ENCODE assay signal across 1 cellular context in the genomic region with DNA sequence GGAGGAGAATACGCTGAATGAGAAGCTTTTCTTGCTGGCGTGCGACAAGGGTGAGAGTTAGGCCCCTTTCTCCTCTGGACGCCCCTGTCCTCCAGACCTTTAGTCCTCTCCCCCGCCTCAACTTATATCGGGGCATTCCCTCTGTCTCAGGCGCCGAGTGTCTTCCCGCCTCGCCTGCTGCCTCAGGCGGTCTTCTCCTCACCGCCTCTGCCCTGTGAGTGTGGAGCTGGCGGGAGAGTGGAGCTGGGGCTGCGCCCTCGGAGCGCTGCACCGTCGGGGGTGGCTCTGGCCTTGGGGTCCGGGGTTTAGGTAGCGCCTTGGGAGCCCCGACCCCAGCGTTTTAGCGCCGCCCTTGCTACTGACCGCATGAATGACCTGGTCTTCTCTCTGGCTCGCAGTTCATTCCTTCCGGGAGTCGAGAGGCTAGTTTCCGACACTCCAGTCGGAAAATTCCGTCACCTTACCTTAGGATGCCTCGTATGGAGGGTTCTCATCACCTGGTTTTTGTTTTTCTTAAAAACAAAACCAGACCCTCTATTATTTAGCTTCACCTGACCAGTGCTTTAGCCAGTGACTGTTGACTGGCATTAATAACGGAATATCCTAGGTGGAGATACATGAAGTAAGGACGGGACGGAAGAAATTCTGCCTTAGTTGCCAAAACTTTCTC.
TF ChIP-seq lines count a peak whose summit lies in the region.

No MANE protein-coding gene starts in this region.

TF ChIP-seq in HepG2, 621 proteins besides CTCF, POLR2A, EP300 and RAD21 (continued from another document and continues in another):
- TF ChIP-seq MAZ (IDR thresholded peaks at IDR 0.05; ENCODE audit: borderline replicate concordance, low read depth, low read length), result no peak
- TF ChIP-seq MAZ (CRISPR knock-in tag; IDR thresholded peaks at IDR 0.05; ENCODE audit: low read depth), result peak; percentile 37; the same call in 1 of the 2 replicates
- peak; percentile 54; the same call in 1 of the 2 replicates for TF ChIP-seq ZBTB2 (CRISPR knock-in tag; IDR thresholded peaks at IDR 0.05; ENCODE audit: low read depth)
- TF ChIP-seq ZNF333 (CRISPR knock-in tag; IDR thresholded peaks at IDR 0.05; ENCODE audit: borderline replicate concordance), result peak; percentile 28; the same call in 1 of the 2 replicates
- peak; percentile 66 for TF ChIP-seq RBFOX2 (IDR thresholded peaks at IDR 0.05; ENCODE audit: low read depth, low read length)
- peak; percentile 68; the same call in 1 of the 2 replicates for TF ChIP-seq ZBTB7A (CRISPR knock-in tag; IDR thresholded peaks at IDR 0.05)
- TF ChIP-seq ZNF883 (CRISPR knock-in tag; IDR thresholded peaks at IDR 0.05; ENCODE audit: not compliant biosample characterization), result peak; percentile 34
- TF ChIP-seq, protein P1, sequence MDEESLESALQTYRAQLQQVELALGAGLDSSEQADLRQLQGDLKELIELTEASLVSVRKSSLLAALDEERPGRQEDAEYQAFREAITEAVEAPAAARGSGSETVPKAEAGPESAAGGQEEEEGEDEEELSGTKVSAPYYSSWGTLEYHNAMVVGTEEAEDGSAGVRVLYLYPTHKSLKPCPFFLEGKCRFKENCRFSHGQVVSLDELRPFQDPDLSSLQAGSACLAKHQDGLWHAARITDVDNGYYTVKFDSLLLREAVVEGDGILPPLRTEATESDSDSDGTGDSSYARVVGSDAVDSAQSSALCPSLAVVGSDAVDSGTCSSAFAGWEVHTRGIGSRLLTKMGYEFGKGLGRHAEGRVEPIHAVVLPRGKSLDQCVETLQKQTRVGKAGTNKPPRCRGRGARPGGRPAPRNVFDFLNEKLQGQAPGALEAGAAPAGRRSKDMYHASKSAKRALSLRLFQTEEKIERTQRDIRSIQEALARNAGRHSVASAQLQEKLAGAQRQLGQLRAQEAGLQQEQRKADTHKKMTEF (CRISPR knock-in tag; IDR thresholded peaks at IDR 0.05), result no peak; the same call in 1 of the 2 replicates
- no peak for TF ChIP-seq ZFAT (CRISPR knock-in tag; conservative IDR thresholded peaks at IDR 0.05)
- TF ChIP-seq, protein P2, sequence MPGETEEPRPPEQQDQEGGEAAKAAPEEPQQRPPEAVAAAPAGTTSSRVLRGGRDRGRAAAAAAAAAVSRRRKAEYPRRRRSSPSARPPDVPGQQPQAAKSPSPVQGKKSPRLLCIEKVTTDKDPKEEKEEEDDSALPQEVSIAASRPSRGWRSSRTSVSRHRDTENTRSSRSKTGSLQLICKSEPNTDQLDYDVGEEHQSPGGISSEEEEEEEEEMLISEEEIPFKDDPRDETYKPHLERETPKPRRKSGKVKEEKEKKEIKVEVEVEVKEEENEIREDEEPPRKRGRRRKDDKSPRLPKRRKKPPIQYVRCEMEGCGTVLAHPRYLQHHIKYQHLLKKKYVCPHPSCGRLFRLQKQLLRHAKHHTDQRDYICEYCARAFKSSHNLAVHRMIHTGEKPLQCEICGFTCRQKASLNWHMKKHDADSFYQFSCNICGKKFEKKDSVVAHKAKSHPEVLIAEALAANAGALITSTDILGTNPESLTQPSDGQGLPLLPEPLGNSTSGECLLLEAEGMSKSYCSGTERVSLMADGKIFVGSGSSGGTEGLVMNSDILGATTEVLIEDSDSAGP (CRISPR knock-in tag; IDR thresholded peaks at IDR 0.05; ENCODE audit: borderline replicate concordance), result peak; percentile 82
- no peak for TF ChIP-seq ZNF367 (CRISPR knock-in tag; IDR thresholded peaks at IDR 0.05; ENCODE audit: borderline replicate concordance)
- peak; percentile 28; the same call in 1 of the 2 replicates for TF ChIP-seq ETV5 (CRISPR knock-in tag; IDR thresholded peaks at IDR 0.05; ENCODE audit: borderline replicate concordance)
- TF ChIP-seq, protein P3, sequence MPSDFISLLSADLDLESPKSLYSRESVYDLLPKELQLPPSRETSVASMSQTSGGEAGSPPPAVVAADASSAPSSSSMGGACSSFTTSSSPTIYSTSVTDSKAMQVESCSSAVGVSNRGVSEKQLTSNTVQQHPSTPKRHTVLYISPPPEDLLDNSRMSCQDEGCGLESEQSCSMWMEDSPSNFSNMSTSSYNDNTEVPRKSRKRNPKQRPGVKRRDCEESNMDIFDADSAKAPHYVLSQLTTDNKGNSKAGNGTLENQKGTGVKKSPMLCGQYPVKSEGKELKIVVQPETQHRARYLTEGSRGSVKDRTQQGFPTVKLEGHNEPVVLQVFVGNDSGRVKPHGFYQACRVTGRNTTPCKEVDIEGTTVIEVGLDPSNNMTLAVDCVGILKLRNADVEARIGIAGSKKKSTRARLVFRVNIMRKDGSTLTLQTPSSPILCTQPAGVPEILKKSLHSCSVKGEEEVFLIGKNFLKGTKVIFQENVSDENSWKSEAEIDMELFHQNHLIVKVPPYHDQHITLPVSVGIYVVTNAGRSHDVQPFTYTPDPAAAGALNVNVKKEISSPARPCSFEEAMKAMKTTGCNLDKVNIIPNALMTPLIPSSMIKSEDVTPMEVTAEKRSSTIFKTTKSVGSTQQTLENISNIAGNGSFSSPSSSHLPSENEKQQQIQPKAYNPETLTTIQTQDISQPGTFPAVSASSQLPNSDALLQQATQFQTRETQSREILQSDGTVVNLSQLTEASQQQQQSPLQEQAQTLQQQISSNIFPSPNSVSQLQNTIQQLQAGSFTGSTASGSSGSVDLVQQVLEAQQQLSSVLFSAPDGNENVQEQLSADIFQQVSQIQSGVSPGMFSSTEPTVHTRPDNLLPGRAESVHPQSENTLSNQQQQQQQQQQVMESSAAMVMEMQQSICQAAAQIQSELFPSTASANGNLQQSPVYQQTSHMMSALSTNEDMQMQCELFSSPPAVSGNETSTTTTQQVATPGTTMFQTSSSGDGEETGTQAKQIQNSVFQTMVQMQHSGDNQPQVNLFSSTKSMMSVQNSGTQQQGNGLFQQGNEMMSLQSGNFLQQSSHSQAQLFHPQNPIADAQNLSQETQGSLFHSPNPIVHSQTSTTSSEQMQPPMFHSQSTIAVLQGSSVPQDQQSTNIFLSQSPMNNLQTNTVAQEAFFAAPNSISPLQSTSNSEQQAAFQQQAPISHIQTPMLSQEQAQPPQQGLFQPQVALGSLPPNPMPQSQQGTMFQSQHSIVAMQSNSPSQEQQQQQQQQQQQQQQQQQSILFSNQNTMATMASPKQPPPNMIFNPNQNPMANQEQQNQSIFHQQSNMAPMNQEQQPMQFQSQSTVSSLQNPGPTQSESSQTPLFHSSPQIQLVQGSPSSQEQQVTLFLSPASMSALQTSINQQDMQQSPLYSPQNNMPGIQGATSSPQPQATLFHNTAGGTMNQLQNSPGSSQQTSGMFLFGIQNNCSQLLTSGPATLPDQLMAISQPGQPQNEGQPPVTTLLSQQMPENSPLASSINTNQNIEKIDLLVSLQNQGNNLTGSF (CRISPR knock-in tag; IDR thresholded peaks at IDR 0.05), result peak; percentile 67; the same call in 1 of the 2 replicates
- peak; percentile 34; the same call in 1 of the 2 replicates for TF ChIP-seq RXRB (CRISPR knock-in tag; IDR thresholded peaks at IDR 0.05; ENCODE audit: borderline replicate concordance)
- TF ChIP-seq SRY (CRISPR knock-in tag; IDR thresholded peaks at IDR 0.05), result peak; percentile 25; the same call in 1 of the 2 replicates
- peak in 1 of 2 experiments; percentile 43; a peak in 1 of 4 replicates for TF ChIP-seq REST (IDR thresholded peaks at IDR 0.05; ENCODE audit: borderline replicate concordance in 1 of 2, low read depth in 1 of 2, low read length in 2 of 2)
- no peak for TF ChIP-seq ZNF546 (CRISPR knock-in tag; conservative IDR thresholded peaks at IDR 0.05)
- no peak for TF ChIP-seq HNRNPUL1 (IDR thresholded peaks at IDR 0.05; ENCODE audit: low read depth, low read length)
- peak; percentile 30; the same call in 1 of the 2 replicates for TF ChIP-seq ZNF121 (CRISPR knock-in tag; IDR thresholded peaks at IDR 0.05)
- TF ChIP-seq KIAA2018 (CRISPR knock-in tag; IDR thresholded peaks at IDR 0.05; ENCODE audit: borderline replicate concordance), result no peak
- peak; percentile 69; the same call in 1 of the 2 replicates for TF ChIP-seq ZNF709 (CRISPR knock-in tag; IDR thresholded peaks at IDR 0.05)
- peak; percentile 94; the same call in 1 of the 2 replicates for TF ChIP-seq ZNF615 (CRISPR knock-in tag; IDR thresholded peaks at IDR 0.05; ENCODE audit: borderline replicate concordance)
- TF ChIP-seq ZNF746 (CRISPR knock-in tag; IDR thresholded peaks at IDR 0.05), result no peak
- peak; percentile 90; the same call in 1 of the 2 replicates for TF ChIP-seq ZNF816 (CRISPR knock-in tag; IDR thresholded peaks at IDR 0.05; ENCODE audit: borderline replicate concordance)
- TF ChIP-seq ARNT2 (CRISPR knock-in tag; IDR thresholded peaks at IDR 0.05; ENCODE audit: low read depth), result no peak; the same call in 1 of the 2 replicates
- TF ChIP-seq FOSL2 (CRISPR knock-in tag; IDR thresholded peaks at IDR 0.05), result 0 out of 2 replicates have a peak, but pooled peaks have one; percentile 10
